1 cellular context compared by ENCODE assay signal in the genomic region with DNA sequence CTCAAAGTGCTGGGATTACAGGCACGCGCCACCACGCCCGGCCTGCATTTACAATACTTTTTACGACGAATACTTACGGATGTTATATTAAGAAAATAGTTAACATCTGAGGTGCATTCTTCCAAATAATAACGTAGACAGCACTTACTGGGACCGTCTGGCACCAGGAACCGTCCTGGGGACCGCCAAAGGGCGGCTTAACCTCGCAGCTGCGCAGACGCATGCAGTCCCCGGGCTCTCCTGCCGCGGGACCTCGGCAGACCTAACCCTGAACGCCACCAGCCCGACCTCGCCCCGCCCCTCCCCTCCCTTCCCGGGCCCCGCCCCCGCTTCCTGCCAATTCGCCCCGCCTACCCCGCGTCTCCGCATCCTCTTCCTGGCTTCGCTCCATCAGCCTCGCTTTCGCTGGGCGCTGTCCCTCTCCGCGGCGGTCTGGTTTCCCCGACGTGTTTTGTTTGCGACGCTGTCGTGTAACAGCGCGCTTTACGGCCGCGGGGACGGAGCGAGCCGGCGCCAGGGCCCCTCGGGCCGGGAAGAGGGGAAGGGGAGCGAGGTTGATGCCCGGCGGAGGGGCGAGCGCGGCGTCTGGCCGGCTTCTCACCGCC.
TF ChIP-seq lines count a peak whose summit lies in the region.

A gene (plus strand): TSS at position 479 of the 605 bp plus-strand sequence. CDS start 79 bp downstream, at position 558.

TF ChIP-seq in WTC11, 78 proteins besides CTCF, POLR2A, EP300 and RAD21 (continued from another document):
- TF ChIP-seq, protein P1, sequence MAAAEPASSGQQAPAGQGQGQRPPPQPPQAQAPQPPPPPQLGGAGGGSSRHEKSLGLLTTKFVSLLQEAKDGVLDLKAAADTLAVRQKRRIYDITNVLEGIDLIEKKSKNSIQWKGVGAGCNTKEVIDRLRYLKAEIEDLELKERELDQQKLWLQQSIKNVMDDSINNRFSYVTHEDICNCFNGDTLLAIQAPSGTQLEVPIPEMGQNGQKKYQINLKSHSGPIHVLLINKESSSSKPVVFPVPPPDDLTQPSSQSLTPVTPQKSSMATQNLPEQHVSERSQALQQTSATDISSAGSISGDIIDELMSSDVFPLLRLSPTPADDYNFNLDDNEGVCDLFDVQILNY (CRISPR knock-in tag; IDR thresholded peaks at IDR 0.05), result peak; percentile 53
- TF ChIP-seq, protein P2, sequence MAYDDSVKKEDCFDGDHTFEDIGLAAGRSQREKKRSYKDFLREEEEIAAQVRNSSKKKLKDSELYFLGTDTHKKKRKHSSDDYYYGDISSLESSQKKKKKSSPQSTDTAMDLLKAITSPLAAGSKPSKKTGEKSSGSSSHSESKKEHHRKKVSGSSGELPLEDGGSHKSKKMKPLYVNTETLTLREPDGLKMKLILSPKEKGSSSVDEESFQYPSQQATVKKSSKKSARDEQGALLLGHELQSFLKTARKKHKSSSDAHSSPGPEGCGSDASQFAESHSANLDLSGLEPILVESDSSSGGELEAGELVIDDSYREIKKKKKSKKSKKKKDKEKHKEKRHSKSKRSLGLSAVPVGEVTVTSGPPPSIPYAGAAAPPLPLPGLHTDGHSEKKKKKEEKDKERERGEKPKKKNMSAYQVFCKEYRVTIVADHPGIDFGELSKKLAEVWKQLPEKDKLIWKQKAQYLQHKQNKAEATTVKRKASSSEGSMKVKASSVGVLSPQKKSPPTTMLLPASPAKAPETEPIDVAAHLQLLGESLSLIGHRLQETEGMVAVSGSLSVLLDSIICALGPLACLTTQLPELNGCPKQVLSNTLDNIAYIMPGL (CRISPR knock-in tag; IDR thresholded peaks at IDR 0.05), result peak; percentile 76; the same call in 1 of the 2 replicates
- TF ChIP-seq, protein P3, sequence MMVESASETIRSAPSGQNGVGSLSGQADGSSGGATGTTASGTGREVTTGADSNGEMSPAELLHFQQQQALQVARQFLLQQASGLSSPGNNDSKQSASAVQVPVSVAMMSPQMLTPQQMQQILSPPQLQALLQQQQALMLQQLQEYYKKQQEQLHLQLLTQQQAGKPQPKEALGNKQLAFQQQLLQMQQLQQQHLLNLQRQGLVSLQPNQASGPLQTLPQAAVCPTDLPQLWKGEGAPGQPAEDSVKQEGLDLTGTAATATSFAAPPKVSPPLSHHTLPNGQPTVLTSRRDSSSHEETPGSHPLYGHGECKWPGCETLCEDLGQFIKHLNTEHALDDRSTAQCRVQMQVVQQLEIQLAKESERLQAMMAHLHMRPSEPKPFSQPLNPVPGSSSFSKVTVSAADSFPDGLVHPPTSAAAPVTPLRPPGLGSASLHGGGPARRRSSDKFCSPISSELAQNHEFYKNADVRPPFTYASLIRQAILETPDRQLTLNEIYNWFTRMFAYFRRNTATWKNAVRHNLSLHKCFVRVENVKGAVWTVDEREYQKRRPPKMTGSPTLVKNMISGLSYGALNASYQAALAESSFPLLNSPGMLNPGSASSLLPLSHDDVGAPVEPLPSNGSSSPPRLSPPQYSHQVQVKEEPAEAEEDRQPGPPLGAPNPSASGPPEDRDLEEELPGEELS (CRISPR knock-in tag; IDR thresholded peaks at IDR 0.05), result 0 out of 2 replicates have a peak, but pooled peaks have one; percentile 65
- TF ChIP-seq ZNF232 (CRISPR knock-in tag; IDR thresholded peaks at IDR 0.05), result peak; percentile 89; the same call in 1 of the 2 replicates
